In the genomic region with DNA sequence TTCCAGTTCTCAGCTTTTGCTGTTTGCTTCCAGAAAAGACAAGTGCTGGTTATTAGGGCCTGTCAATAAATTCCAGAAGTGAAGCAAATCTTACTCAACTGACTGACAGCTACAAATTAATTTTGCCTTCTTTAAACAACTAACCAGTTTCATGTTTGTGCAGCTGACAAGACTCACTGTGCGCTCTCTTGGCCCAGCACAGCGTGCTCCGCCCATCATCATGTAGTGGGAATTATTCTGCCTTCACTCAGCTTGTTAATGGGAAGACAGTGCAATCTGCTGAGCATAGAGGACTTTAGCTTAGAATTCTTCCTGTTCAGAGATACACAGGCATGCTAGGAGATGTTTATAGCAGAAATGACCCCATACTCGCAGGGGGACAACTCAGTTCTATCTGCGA, we compare ENCODE assay signal across 7 cellular contexts.
"Had no signal": no experiment of that assay in that cellular context is flagged by ENCODE, and none has a peak within 500 bp of the region (broad histone marks: within the 10 kb centered on the region; RNA-seq: fewer than 3 reads in every experiment).

No MANE protein-coding gene starts in this region.

- FAIRE-seq: HepG2 had no signal

- ATAC-seq: HCT116, HepG2 had no signal

- DNase-seq: GM23248, GOT3, H7, HFFc6, KBM-7 had no signal
